Comparison of ENCODE assay signal across 21 cellular contexts in genomic region chr9:103839197-103839596, GRCh38.
DNase-seq lines count a peak whose midpoint lies in the region; ATAC-seq lines count a peak whose summit lies in the region.
"Had no signal": no experiment of that assay in that cellular context is flagged by ENCODE, and none has a peak within 500 bp of the region (broad histone marks: within the 10 kb centered on the region; RNA-seq: fewer than 3 reads in every experiment).

No MANE protein-coding gene starts in this region.

- ATAC-seq in GM18520 (IDR thresholded peaks at IDR 0.05; ENCODE audit: unreplicated experiment) (peak; percentile 59), HG02884 (IDR thresholded peaks at IDR 0.05; ENCODE audit: unreplicated experiment) (peak; percentile 55)
- ATAC-seq: A549, HCT116 had no signal

- DNase-seq in NCI-H526 (lab: John Stamatoyannopoulos, UW) (peak; percentile 77 to 80), amniotic epithelial cell (ENCODE audit: low read depth) (peak; percentile 14), ureter (ENCODE audit: low spot score) (no peak), G401 (ENCODE audit: low spot score) (no peak)
- no peak for DNase-seq in stimulated activated CD4-positive, alpha-beta T cell treated with anti-CD3 and anti-CD28 coated beads, Interleukin-15, amount 100 ng/mL, for 24 hours
- DNase-seq: 8988T; ACHN; AML-193; BE2C; CD4-positive, alpha-beta T cell; CD8-positive, alpha-beta memory T cell; DMS 273 treated with DMSO at 0.1 percent for 48 hours; DMS79; EL; GF-D8; GOT3; H9 had no signal

- in situ Hi-C loops in G401 (cut with HindIII; ENCODE audit: low sequenced_read_pairs) = no loop called here

Comparison
In these comparisons a context has a peak if more than half of its experiments do, and no peak if none do; other contexts are left out.
1. DNase-seq: peak in NCI-H526 (2 of 2) and amniotic epithelial cell (single experiment); none in ureter (single experiment), G401 (single experiment) and stimulated activated CD4-positive, alpha-beta T cell treated with anti-CD3 and anti-CD28 coated beads, Interleukin-15, amount 100 ng/mL, for 24 hours (single experiment).